1 cellular context compared by ENCODE assay signal in the genomic region with DNA sequence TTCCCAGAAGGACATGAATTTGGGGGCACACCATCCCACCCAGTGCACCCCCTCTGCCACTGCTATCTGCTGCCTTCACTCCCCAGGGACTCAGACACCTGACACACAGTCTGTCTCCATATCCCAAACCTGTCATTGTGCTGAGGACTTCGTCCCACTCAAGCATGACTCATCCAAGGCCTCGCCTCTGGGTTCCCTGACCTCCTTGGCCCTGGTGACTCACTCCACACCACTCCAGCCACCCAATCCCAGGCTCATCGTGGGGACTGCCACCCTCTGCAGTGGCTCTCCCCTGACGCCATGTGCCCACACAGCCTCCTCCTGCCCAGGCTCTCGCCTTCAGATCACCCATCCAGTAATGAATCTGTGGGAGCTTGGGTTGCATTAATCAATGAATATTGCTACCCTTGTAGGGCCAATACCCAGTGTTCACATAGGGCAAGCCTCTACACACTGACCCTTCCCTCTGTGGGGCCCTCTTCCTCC.
TF ChIP-seq lines count a peak whose summit lies in the region.

No MANE protein-coding gene starts in this region.

TF ChIP-seq in K562, 482 proteins besides CTCF, POLR2A, EP300 and RAD21 (continued from another document and continues in another):
- TF ChIP-seq, protein P1, sequence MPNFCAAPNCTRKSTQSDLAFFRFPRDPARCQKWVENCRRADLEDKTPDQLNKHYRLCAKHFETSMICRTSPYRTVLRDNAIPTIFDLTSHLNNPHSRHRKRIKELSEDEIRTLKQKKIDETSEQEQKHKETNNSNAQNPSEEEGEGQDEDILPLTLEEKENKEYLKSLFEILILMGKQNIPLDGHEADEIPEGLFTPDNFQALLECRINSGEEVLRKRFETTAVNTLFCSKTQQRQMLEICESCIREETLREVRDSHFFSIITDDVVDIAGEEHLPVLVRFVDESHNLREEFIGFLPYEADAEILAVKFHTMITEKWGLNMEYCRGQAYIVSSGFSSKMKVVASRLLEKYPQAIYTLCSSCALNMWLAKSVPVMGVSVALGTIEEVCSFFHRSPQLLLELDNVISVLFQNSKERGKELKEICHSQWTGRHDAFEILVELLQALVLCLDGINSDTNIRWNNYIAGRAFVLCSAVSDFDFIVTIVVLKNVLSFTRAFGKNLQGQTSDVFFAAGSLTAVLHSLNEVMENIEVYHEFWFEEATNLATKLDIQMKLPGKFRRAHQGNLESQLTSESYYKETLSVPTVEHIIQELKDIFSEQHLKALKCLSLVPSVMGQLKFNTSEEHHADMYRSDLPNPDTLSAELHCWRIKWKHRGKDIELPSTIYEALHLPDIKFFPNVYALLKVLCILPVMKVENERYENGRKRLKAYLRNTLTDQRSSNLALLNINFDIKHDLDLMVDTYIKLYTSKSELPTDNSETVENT (CRISPR knock-in tag; IDR thresholded peaks at IDR 0.05) = no peak
- TF ChIP-seq ZNF134 (CRISPR knock-in tag; conservative IDR thresholded peaks at IDR 0.05) = no peak
- TF ChIP-seq, protein P2, sequence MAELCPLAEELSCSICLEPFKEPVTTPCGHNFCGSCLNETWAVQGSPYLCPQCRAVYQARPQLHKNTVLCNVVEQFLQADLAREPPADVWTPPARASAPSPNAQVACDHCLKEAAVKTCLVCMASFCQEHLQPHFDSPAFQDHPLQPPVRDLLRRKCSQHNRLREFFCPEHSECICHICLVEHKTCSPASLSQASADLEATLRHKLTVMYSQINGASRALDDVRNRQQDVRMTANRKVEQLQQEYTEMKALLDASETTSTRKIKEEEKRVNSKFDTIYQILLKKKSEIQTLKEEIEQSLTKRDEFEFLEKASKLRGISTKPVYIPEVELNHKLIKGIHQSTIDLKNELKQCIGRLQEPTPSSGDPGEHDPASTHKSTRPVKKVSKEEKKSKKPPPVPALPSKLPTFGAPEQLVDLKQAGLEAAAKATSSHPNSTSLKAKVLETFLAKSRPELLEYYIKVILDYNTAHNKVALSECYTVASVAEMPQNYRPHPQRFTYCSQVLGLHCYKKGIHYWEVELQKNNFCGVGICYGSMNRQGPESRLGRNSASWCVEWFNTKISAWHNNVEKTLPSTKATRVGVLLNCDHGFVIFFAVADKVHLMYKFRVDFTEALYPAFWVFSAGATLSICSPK (IDR thresholded peaks at IDR 0.05; ENCODE audit: borderline replicate concordance) = no peak
- TF ChIP-seq RNF2 (IDR thresholded peaks at IDR 0.05) = no peak
- TF ChIP-seq, protein P3, sequence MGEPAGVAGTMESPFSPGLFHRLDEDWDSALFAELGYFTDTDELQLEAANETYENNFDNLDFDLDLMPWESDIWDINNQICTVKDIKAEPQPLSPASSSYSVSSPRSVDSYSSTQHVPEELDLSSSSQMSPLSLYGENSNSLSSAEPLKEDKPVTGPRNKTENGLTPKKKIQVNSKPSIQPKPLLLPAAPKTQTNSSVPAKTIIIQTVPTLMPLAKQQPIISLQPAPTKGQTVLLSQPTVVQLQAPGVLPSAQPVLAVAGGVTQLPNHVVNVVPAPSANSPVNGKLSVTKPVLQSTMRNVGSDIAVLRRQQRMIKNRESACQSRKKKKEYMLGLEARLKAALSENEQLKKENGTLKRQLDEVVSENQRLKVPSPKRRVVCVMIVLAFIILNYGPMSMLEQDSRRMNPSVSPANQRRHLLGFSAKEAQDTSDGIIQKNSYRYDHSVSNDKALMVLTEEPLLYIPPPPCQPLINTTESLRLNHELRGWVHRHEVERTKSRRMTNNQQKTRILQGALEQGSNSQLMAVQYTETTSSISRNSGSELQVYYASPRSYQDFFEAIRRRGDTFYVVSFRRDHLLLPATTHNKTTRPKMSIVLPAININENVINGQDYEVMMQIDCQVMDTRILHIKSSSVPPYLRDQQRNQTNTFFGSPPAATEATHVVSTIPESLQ (CRISPR knock-in tag; IDR thresholded peaks at IDR 0.05) = peak; percentile 23; the same call in 1 of the 2 replicates
- TF ChIP-seq NFIC (IDR thresholded peaks at IDR 0.05) = peak; percentile 32; the same call in 1 of the 2 replicates
- TF ChIP-seq, protein P4, sequence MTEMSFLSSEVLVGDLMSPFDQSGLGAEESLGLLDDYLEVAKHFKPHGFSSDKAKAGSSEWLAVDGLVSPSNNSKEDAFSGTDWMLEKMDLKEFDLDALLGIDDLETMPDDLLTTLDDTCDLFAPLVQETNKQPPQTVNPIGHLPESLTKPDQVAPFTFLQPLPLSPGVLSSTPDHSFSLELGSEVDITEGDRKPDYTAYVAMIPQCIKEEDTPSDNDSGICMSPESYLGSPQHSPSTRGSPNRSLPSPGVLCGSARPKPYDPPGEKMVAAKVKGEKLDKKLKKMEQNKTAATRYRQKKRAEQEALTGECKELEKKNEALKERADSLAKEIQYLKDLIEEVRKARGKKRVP (CRISPR knock-in tag; IDR thresholded peaks at IDR 0.05) = no peak
- TF ChIP-seq, protein P5, sequence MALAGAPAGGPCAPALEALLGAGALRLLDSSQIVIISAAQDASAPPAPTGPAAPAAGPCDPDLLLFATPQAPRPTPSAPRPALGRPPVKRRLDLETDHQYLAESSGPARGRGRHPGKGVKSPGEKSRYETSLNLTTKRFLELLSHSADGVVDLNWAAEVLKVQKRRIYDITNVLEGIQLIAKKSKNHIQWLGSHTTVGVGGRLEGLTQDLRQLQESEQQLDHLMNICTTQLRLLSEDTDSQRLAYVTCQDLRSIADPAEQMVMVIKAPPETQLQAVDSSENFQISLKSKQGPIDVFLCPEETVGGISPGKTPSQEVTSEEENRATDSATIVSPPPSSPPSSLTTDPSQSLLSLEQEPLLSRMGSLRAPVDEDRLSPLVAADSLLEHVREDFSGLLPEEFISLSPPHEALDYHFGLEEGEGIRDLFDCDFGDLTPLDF (CRISPR knock-in tag; IDR thresholded peaks at IDR 0.05) = no peak
- no peak for TF ChIP-seq ZNF507 (tag; conservative IDR thresholded peaks at IDR 0.05)
- no peak for TF ChIP-seq STAG1 (CRISPR knock-in tag; IDR thresholded peaks at IDR 0.05; ENCODE audit: borderline replicate concordance)
- TF ChIP-seq, protein P6, sequence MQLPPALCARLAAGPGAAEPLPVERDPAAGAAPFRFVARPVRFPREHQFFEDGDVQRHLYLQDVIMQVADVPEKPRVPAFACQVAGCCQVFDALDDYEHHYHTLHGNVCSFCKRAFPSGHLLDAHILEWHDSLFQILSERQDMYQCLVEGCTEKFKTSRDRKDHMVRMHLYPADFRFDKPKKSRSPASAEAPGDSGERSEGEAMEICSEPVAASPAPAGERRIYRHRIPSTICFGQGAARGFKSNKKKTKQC (CRISPR knock-in tag; IDR thresholded peaks at IDR 0.05) = no peak
- peak; percentile 56; the same call in 1 of the 2 replicates for TF ChIP-seq BCOR (IDR thresholded peaks at IDR 0.05)
- no peak for TF ChIP-seq ZNF133 (CRISPR knock-in tag; IDR thresholded peaks at IDR 0.05)
- no peak for TF ChIP-seq ZNF174 (CRISPR knock-in tag; IDR thresholded peaks at IDR 0.05)
- peak; percentile 49; the same call in 1 of the 2 replicates for TF ChIP-seq SP1 (CRISPR knock-in tag; IDR thresholded peaks at IDR 0.05)
- TF ChIP-seq ZNF23 (CRISPR knock-in tag; IDR thresholded peaks at IDR 0.05) = no peak
- peak; percentile 55; the same call in 1 of the 2 replicates for TF ChIP-seq BHLHE40 (IDR thresholded peaks at IDR 0.05; ENCODE audit: low read length)
- TF ChIP-seq HDGF (IDR thresholded peaks at IDR 0.05) = 0 out of 2 replicates have a peak, but pooled peaks have one; percentile 47
- TF ChIP-seq POLR3G (IDR thresholded peaks at IDR 0.05; ENCODE audit: extremely low read depth, insufficient read length, insufficient replicate concordance) = no peak
- no peak for TF ChIP-seq HDAC8 (tag; IDR thresholded peaks at IDR 0.05)
- TF ChIP-seq HSF4 (CRISPR knock-in tag; IDR thresholded peaks at IDR 0.05; ENCODE audit: borderline replicate concordance) = no peak
- no peak for TF ChIP-seq NCOA4 (IDR thresholded peaks at IDR 0.05; ENCODE audit: partially characterized antibody)
- TF ChIP-seq ZNF644 (tag; IDR thresholded peaks at IDR 0.05; ENCODE audit: low read depth) = no peak
- peak; percentile 91 for TF ChIP-seq GATAD2A (IDR thresholded peaks at IDR 0.05)
- TF ChIP-seq ZNF384 (IDR thresholded peaks at IDR 0.05; ENCODE audit: low read depth, low read length) = no peak
- no peak for TF ChIP-seq NELFE (IDR thresholded peaks at IDR 0.05; ENCODE audit: insufficient read depth, insufficient read length)
- no peak for TF ChIP-seq RHOXF2B (CRISPR knock-in tag; conservative IDR thresholded peaks at IDR 0.05)
- TF ChIP-seq TARDBP (IDR thresholded peaks at IDR 0.05) = peak; percentile 56
- peak; percentile 87 for TF ChIP-seq EGR1 (conservative IDR thresholded peaks at IDR 0.05)
- TF ChIP-seq XRCC5 (IDR thresholded peaks at IDR 0.05; ENCODE audit: low read depth, low read length) = no peak
- TF ChIP-seq ADNP (tag; IDR thresholded peaks at IDR 0.05) = no peak; the same call in 1 of the 2 replicates
- TF ChIP-seq NR2C2 (CRISPR knock-in tag; IDR thresholded peaks at IDR 0.05) = peak; percentile 79; the same call in 1 of the 2 replicates
- peak; percentile 88 for TF ChIP-seq NR2C2 (tag; IDR thresholded peaks at IDR 0.05)
- peak; percentile 97 for TF ChIP-seq SMARCC2 (IDR thresholded peaks at IDR 0.05; ENCODE audit: low read depth)
- TF ChIP-seq, protein P7, sequence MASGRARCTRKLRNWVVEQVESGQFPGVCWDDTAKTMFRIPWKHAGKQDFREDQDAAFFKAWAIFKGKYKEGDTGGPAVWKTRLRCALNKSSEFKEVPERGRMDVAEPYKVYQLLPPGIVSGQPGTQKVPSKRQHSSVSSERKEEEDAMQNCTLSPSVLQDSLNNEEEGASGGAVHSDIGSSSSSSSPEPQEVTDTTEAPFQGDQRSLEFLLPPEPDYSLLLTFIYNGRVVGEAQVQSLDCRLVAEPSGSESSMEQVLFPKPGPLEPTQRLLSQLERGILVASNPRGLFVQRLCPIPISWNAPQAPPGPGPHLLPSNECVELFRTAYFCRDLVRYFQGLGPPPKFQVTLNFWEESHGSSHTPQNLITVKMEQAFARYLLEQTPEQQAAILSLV (tag; IDR thresholded peaks at IDR 0.05) = peak; percentile 34; the same call in 1 of the 2 replicates
- TF ChIP-seq, protein P8, sequence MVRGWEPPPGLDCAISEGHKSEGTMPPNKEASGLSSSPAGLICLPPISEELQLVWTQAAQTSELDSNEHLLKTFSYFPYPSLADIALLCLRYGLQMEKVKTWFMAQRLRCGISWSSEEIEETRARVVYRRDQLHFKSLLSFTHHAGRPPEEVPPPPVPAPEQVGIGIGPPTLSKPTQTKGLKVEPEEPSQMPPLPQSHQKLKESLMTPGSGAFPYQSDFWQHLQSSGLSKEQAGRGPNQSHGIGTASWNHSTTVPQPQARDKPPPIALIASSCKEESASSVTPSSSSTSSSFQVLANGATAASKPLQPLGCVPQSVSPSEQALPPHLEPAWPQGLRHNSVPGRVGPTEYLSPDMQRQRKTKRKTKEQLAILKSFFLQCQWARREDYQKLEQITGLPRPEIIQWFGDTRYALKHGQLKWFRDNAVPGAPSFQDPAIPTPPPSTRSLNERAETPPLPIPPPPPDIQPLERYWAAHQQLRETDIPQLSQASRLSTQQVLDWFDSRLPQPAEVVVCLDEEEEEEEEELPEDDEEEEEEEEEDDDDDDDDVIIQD (CRISPR knock-in tag; IDR thresholded peaks at IDR 0.05) = no peak
- TF ChIP-seq TRIM24 (IDR thresholded peaks at IDR 0.05) = peak; percentile 63 to 79; a peak in 3 of 4 replicates
- TF ChIP-seq, protein P9, sequence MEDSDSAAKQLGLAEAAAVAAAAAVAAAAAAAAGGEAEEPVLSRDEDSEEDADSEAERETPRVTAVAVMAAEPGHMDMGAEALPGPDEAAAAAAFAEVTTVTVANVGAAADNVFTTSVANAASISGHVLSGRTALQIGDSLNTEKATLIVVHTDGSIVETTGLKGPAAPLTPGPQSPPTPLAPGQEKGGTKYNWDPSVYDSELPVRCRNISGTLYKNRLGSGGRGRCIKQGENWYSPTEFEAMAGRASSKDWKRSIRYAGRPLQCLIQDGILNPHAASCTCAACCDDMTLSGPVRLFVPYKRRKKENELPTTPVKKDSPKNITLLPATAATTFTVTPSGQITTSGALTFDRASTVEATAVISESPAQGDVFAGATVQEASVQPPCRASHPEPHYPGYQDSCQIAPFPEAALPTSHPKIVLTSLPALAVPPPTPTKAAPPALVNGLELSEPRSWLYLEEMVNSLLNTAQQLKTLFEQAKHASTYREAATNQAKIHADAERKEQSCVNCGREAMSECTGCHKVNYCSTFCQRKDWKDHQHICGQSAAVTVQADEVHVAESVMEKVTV (CRISPR knock-in tag; IDR thresholded peaks at IDR 0.05) = no peak
- no peak for TF ChIP-seq RBM22 (IDR thresholded peaks at IDR 0.05; ENCODE audit: low read depth, low read length, poor library complexity, severe bottlenecking)
- 0 out of 4 replicates have a peak, but pooled peaks of 1 of the 2 experiments have one; percentile 57 for TF ChIP-seq TEAD1 (CRISPR knock-in tag; IDR thresholded peaks at IDR 0.05)
- TF ChIP-seq, protein P10, sequence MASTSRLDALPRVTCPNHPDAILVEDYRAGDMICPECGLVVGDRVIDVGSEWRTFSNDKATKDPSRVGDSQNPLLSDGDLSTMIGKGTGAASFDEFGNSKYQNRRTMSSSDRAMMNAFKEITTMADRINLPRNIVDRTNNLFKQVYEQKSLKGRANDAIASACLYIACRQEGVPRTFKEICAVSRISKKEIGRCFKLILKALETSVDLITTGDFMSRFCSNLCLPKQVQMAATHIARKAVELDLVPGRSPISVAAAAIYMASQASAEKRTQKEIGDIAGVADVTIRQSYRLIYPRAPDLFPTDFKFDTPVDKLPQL (IDR thresholded peaks at IDR 0.05; ENCODE audit: extremely low read depth, insufficient read length) = no peak
- TF ChIP-seq LARP7 (IDR thresholded peaks at IDR 0.05) = no peak
- no peak for TF ChIP-seq PML (IDR thresholded peaks at IDR 0.05; ENCODE audit: low read length)
- TF ChIP-seq, protein P11, sequence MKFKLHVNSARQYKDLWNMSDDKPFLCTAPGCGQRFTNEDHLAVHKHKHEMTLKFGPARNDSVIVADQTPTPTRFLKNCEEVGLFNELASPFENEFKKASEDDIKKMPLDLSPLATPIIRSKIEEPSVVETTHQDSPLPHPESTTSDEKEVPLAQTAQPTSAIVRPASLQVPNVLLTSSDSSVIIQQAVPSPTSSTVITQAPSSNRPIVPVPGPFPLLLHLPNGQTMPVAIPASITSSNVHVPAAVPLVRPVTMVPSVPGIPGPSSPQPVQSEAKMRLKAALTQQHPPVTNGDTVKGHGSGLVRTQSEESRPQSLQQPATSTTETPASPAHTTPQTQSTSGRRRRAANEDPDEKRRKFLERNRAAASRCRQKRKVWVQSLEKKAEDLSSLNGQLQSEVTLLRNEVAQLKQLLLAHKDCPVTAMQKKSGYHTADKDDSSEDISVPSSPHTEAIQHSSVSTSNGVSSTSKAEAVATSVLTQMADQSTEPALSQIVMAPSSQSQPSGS (CRISPR knock-in tag; IDR thresholded peaks at IDR 0.05) = no peak
- TF ChIP-seq JUND (IDR thresholded peaks at IDR 0.05; ENCODE audit: borderline replicate concordance, low read depth, low read length) = peak; percentile 100
- peak; percentile 100 for TF ChIP-seq JUND (tag; IDR thresholded peaks at IDR 0.05; ENCODE audit: borderline replicate concordance, low read depth, low read length)
- no peak for TF ChIP-seq ZNF239 (CRISPR knock-in tag; IDR thresholded peaks at IDR 0.05)
- no peak for TF ChIP-seq ZNF699 (CRISPR knock-in tag; IDR thresholded peaks at IDR 0.05; ENCODE audit: insufficient replicate concordance)
- TF ChIP-seq ZNF57 (CRISPR knock-in tag; IDR thresholded peaks at IDR 0.05) = no peak
- TF ChIP-seq E2F3 (CRISPR knock-in tag; IDR thresholded peaks at IDR 0.05) = no peak
- TF ChIP-seq ZBTB8A (IDR thresholded peaks at IDR 0.05; ENCODE audit: partially characterized antibody) = no peak
